In genomic region chr5:32308951-32309350, GRCh38 we compare ENCODE assay signal across 16 cellular contexts. TPM values are rescaled to one million over a fixed set of nuclear protein-coding genes. Genes with fewer than 3 reads are reported as not detected.
DNase-seq lines count a peak whose midpoint lies in the region; ATAC-seq and TF ChIP-seq lines count a peak whose summit lies in the region.
"Had no signal": no experiment of that assay in that cellular context is flagged by ENCODE, and none has a peak within 500 bp of the region (broad histone marks: within the 10 kb centered on the region; RNA-seq: fewer than 3 reads in every experiment).

No MANE protein-coding gene starts in this region.

- TF ChIP-seq POLR2A in breast epithelium (IDR thresholded peaks at IDR 0.05) (no peak), upper lobe of left lung (IDR thresholded peaks at IDR 0.05) (no peak)

- no peak overlapping the region for H3K9ac ChIP-seq in mammary epithelial cell (ENCODE audit: insufficient read depth, low read length)

- H3K36me3 Mint-ChIP-seq in chondrocyte (ENCODE audit: low read depth) (no peaks in the 10 kb centered on the region), naive B cell (peaks cover 0 to 5% of the 10 kb centered on the region in 2 donors)

- no peaks in the 10 kb centered on the region for H4K20me1 ChIP-seq in mammary epithelial cell (ENCODE audit: insufficient read depth, low read length)

- H3K27ac ChIP-seq in breast epithelium (peak overlapping the region; percentile 35 to 60), mammary epithelial cell (ENCODE audit: insufficient read depth, low read depth, low read length) (no peak overlapping the region), upper lobe of left lung (peak overlapping the region; percentile 24 to 64 (median 56))

- no peak overlapping the region for H3K4me3 ChIP-seq in breast epithelium
- no peak overlapping the region for H3K4me3 ChIP-seq in mammary epithelial cell (replicated peaks in 1 of 3; ENCODE audit: insufficient read depth in 1 of 3, low read depth in 2 of 3, low read length in 3 of 3)
- H3K4me3 ChIP-seq in upper lobe of left lung = no peak overlapping the region

- intact Hi-C loops in breast epithelium (cut with DNase I; ENCODE audit: low total_unique reads) = no loop called here
- intact Hi-C loops in mammary epithelial cell (cut with micrococcal nuclease) = no loop called here

- no peaks in the 10 kb centered on the region for H3K9me3 Mint-ChIP-seq in chondrocyte (ENCODE audit: low read depth)
- H3K9me3 Mint-ChIP-seq in naive B cell = peaks cover 0 to 1% (median 0%) of the 10 kb centered on the region in 7 donors
- H3K9me3 Mint-ChIP-seq: endodermal cell; stimulated activated memory B cell treated with anti-CD40 and anti-IgM and Interleukin-4, amounts not matched to agents 10 μg/mL and 1 μg/mL and 100 μg/mL, for 72 hours had no signal

- BruUV-seq in mammary epithelial cell (replicated peaks; lab: Mats Ljungman, UMichigan) = no TSS peak

- in situ Hi-C loops in mammary epithelial cell (cut with MboI; ENCODE audit: low sequenced_read_pairs in 2 of 2) = no loop called here

- H3K4me1 Mint-ChIP-seq in chondrocyte (ENCODE audit: low read depth) (peaks cover 32% of the 10 kb centered on the region), naive B cell (peaks cover 43 to 65% (median 64%) of the 10 kb centered on the region in 3 donors)

- peak overlapping the region; percentile 42 for H3K27ac Mint-ChIP-seq in chondrocyte (ENCODE audit: unreplicated experiment)
- peak overlapping the region in 5 of 6 donors; percentile 24 to 92 (median 65) for H3K27ac Mint-ChIP-seq in naive B cell
- H3K27ac Mint-ChIP-seq: endodermal cell; stimulated activated memory B cell treated with anti-CD40 and anti-IgM and Interleukin-4, amounts not matched to agents 10 μg/mL and 1 μg/mL and 100 μg/mL, for 72 hours had no signal

- H3K27me3 ChIP-seq in breast epithelium = no peaks in the 10 kb centered on the region
- no peaks in the 10 kb centered on the region for H3K27me3 ChIP-seq in mammary epithelial cell (ENCODE audit: insufficient read depth, low read length)
- no peaks in the 10 kb centered on the region for H3K27me3 ChIP-seq in upper lobe of left lung

- ATAC-seq in naive B cell (ENCODE audit: low read depth in 2 of 2) (no peak), upper lobe of left lung (ENCODE audit: low FRiP score in 2 of 2) (no peak), HG03139 (IDR thresholded peaks at IDR 0.05; ENCODE audit: unreplicated experiment) (no peak), GM21576 (IDR thresholded peaks at IDR 0.05; ENCODE audit: unreplicated experiment) (no peak)
- ATAC-seq: right cardiac atrium; stimulated activated memory B cell treated with anti-CD40 and anti-IgM and Interleukin-4, amounts not matched to agents 10 μg/mL and 1 μg/mL and 100 μg/mL, for 72 hours had no signal

- TF ChIP-seq CTCF in breast epithelium (IDR thresholded peaks at IDR 0.05) = no peak
- TF ChIP-seq CTCF in mammary epithelial cell (conservative IDR thresholded peaks at IDR 0.05 in 1 of 2, IDR thresholded peaks at IDR 0.05 in 1 of 2; ENCODE audit: extremely low read depth in 1 of 2, insufficient read depth in 1 of 2, low read depth in 1 of 2, low read length in 2 of 2) = no peak
- TF ChIP-seq CTCF in chondrocyte (IDR thresholded peaks at IDR 0.05) = no peak
- TF ChIP-seq CTCF in upper lobe of left lung (IDR thresholded peaks at IDR 0.05) = no peak

- WGBS in mammary epithelial cell (ENCODE audit: low coverage, missing lambda C conversion rate) = 64% methylated on average over 3 of the region's 3 CpGs
- 23 to 31% methylated on average over 3 of the region's 3 CpGs for WGBS in upper lobe of left lung, 2 donors

- dilution Hi-C loops in mammary epithelial cell (cut with HindIII; ENCODE audit: low sequenced_read_pairs) = no loop called here

- H3K4me3 Mint-ChIP-seq in chondrocyte (ENCODE audit: unreplicated experiment) (no peak overlapping the region), naive B cell (peak overlapping the region in 6 of 8 donors; percentile 6 to 96 (median 74))
- H3K4me3 Mint-ChIP-seq: endodermal cell; stimulated activated memory B cell treated with anti-CD40 and anti-IgM and Interleukin-4, amounts not matched to agents 10 μg/mL and 1 μg/mL and 100 μg/mL, for 72 hours had no signal

- H3K79me2 ChIP-seq in mammary epithelial cell (ENCODE audit: insufficient read depth, low read length) = peaks cover 83% of the 10 kb centered on the region

- CTCF ChIA-PET in mammary epithelial cell (lab: Charles Lee; ENCODE audit: low non-redundant PET) = no interaction called here

- DNase-seq in breast epithelium (ENCODE audit: low spot score in 2 of 2) = no peak
- no peak for DNase-seq in mammary epithelial cell
- DNase-seq in chondrocyte (ENCODE audit: low spot score) = no peak
- DNase-seq in naive B cell = no peak
- DNase-seq in upper lobe of left lung = no peak
- no peak for DNase-seq in NCI-H1105 treated with DMSO at 0.1 percent for 48 hours (lab: John Stamatoyannopoulos, UW)
- DNase-seq: Caco-2; endodermal cell; glutamatergic neuron; H7; NCI-H187 treated with DMSO at 0.1 percent for 48 hours; right cardiac atrium; stimulated activated CD4-positive, alpha-beta T cell treated with anti-CD3 and anti-CD28 coated beads, Interleukin-4, amount 100 ng/mL, for 4 hours had no signal

- no peak overlapping the region for H3K4me2 ChIP-seq in mammary epithelial cell (ENCODE audit: insufficient read depth, low read depth, low read length)

- H3K36me3 ChIP-seq in breast epithelium (no peaks in the 10 kb centered on the region), mammary epithelial cell (ENCODE audit: insufficient read depth, low read length) (no peaks in the 10 kb centered on the region), upper lobe of left lung (no peaks in the 10 kb centered on the region)

- H3K27me3 Mint-ChIP-seq in chondrocyte (ENCODE audit: low read depth) (no peaks in the 10 kb centered on the region), naive B cell (no peaks in the 10 kb centered on the region)
- H3K27me3 Mint-ChIP-seq: stimulated activated memory B cell treated with anti-CD40 and anti-IgM and Interleukin-4, amounts not matched to agents 10 μg/mL and 1 μg/mL and 100 μg/mL, for 72 hours had no signal

- H3K4me1 ChIP-seq in breast epithelium (peaks cover 5 to 7% of the 10 kb centered on the region in 2 donors), mammary epithelial cell (ENCODE audit: insufficient read depth, low read length) (peaks cover 10% of the 10 kb centered on the region), upper lobe of left lung (peaks cover 44 to 81% (median 50%) of the 10 kb centered on the region in 4 donors)

- no peaks in the 10 kb centered on the region for H3K9me3 ChIP-seq in breast epithelium
- H3K9me3 ChIP-seq in mammary epithelial cell (replicated peaks; ENCODE audit: insufficient read depth, low read length) = no peaks in the 10 kb centered on the region
- H3K9me3 ChIP-seq in upper lobe of left lung = no peaks in the 10 kb centered on the region
- H3K9me3 ChIP-seq: Caco-2 had no signal

- no peak overlapping the region for H2AFZ ChIP-seq in mammary epithelial cell (ENCODE audit: low read depth, low read length)

- TF ChIP-seq EP300 in upper lobe of left lung (IDR thresholded peaks at IDR 0.05) = peak in 1 of 4 donors; percentile 37

RNA-seq across cellular contexts. Expression of gene MTMR12, which starts 3.8 kb away (rescaled TPM):
- total RNA-seq in breast epithelium (10 to 100 TPM; 40.0 to 61.3 (median 43.0) TPM), mammary epithelial cell (10 to 100 TPM; 21.0 to 37.5 TPM), chondrocyte (19.0 to 20.4 TPM (median 19.8 TPM) in 3 replicates), upper lobe of left lung (10 to 100 TPM; 27.2 to 50.8 (median 35.5) TPM)
- polyA plus RNA-seq in mammary epithelial cell (13.3 TPM), naive B cell (ENCODE audit: low read depth in 6 of 6) (10 to 100 TPM; 16.9 to 32.1 (median 20.5) TPM)
- polyA minus RNA-seq in mammary epithelial cell = 30.5 TPM
